Comparison of ENCODE assay signal across 8 cellular contexts in genomic region chr3:143443851-143444331, GRCh38.
DNase-seq lines count a peak whose midpoint lies in the region; ATAC-seq, FAIRE-seq and TF ChIP-seq lines count a peak whose summit lies in the region.

No MANE protein-coding gene starts in this region.

- H3K4me1 ChIP-seq in kidney (ENCODE audit: control insufficient read depth in 1 of 2, insufficient read depth in 1 of 2, low read depth in 1 of 2, low read length in 2 of 2) (peaks cover 0 to 3% of the 10 kb centered on the region in 2 donors), thoracic aorta (ENCODE audit: control insufficient read depth in 1 of 2, low read depth in 2 of 2) (peaks cover 0 to 8% of the 10 kb centered on the region in 2 donors)

- H3K36me3 ChIP-seq in kidney (ENCODE audit: control insufficient read depth in 1 of 2, insufficient read depth in 2 of 2, low read length in 2 of 2) (no peaks in the 10 kb centered on the region), thoracic aorta (no peaks in the 10 kb centered on the region)

- H3K9ac ChIP-seq in kidney (ENCODE audit: low read length in 2 of 2), result no peak overlapping the region

- ATAC-seq in thoracic aorta (ENCODE audit: insufficient number of reproducible peaks, low FRiP score, low read depth) (peak; percentile 95), GM19035 (IDR thresholded peaks at IDR 0.05; ENCODE audit: unreplicated experiment) (no peak), HG02970 (IDR thresholded peaks at IDR 0.05; ENCODE audit: low FRiP score, unreplicated experiment) (no peak)

- peak overlapping the region in 1 of 2 donors; percentile 18 for H3K27ac ChIP-seq in kidney (ENCODE audit: low read depth in 2 of 2, low read length in 2 of 2)
- no peak overlapping the region for H3K27ac ChIP-seq in thoracic aorta

- H3K9me3 ChIP-seq in kidney (ENCODE audit: control insufficient read depth in 1 of 2, low read length in 2 of 2), result no peaks in the 10 kb centered on the region
- no peaks in the 10 kb centered on the region for H3K9me3 ChIP-seq in thoracic aorta

- peak; percentile 84 for FAIRE-seq in kidney (lab: Jason Lieb, UNC)

- H3K27me3 ChIP-seq in thoracic aorta (replicated peaks; ENCODE audit: insufficient read depth), result no peaks in the 10 kb centered on the region

- intact Hi-C loops in kidney (cut with DNase I), result no loop called here

- no peak for TF ChIP-seq CTCF in kidney (IDR thresholded peaks at IDR 0.05; ENCODE audit: borderline replicate concordance, extremely low read depth, insufficient read depth)
- no peak for TF ChIP-seq CTCF in thoracic aorta (IDR thresholded peaks at IDR 0.05)

- H3K4me3 ChIP-seq in kidney (ENCODE audit: low read length in 2 of 2) (no peak overlapping the region), thoracic aorta (no peak overlapping the region)

- peak; percentile 70 for DNase-seq in COR-L47 (lab: John Stamatoyannopoulos, UW)
- DNase-seq in NCI-H2029 (lab: John Stamatoyannopoulos, UW), result peak; percentile 86
- DNase-seq in amniotic epithelial cell (ENCODE audit: low read depth), result peak; percentile 93
- DNase-seq in kidney, result no peak
- DNase-seq in thoracic aorta (ENCODE audit: low spot score), result peak; percentile 26
- no peak for DNase-seq in NCI-H526 treated with DMSO at 0.1 percent for 48 hours (lab: John Stamatoyannopoulos, UW)

Comparison
In these comparisons a context has a peak if more than half of its experiments do, and no peak if none do; other contexts are left out.
1. DNase-seq: peak in COR-L47 (single experiment), NCI-H2029 (single experiment), amniotic epithelial cell (single experiment) and thoracic aorta (single experiment); none in kidney (single experiment) and NCI-H526 treated with DMSO at 0.1 percent for 48 hours (single experiment).